ENCODE assay signal across 1 cellular context in the genomic region with DNA sequence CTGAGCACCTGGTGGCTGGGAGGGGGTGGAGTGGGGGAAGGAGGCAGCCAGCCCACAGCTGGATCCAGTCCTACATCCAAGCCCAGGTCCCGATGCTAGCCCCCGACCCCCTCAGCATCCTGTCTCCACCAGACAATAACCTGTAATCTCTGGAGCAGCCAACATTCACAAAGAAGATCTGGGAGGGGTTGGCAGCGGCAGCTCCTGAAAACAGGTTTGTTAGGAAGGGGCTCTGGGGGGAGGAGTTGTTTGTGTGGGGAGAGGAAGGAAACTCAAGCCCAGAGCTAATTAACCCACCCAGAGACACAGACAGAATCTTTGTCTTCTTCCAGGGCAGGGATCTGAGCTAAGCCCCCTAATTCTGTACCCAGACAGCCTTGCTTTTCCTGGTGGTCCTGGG.
TF ChIP-seq lines count a peak whose summit lies in the region.

No MANE protein-coding gene starts in this region.

TF ChIP-seq in H1, 55 proteins besides CTCF, POLR2A, EP300 and RAD21:
- 0 out of 2 replicates have a peak, but pooled peaks have one; percentile 33 for TF ChIP-seq TCF12 (IDR thresholded peaks at IDR 0.05; ENCODE audit: low read depth, low read length)
- no peak for TF ChIP-seq CHD2 (IDR thresholded peaks at IDR 0.05; ENCODE audit: low read length)
